In the genomic region with DNA sequence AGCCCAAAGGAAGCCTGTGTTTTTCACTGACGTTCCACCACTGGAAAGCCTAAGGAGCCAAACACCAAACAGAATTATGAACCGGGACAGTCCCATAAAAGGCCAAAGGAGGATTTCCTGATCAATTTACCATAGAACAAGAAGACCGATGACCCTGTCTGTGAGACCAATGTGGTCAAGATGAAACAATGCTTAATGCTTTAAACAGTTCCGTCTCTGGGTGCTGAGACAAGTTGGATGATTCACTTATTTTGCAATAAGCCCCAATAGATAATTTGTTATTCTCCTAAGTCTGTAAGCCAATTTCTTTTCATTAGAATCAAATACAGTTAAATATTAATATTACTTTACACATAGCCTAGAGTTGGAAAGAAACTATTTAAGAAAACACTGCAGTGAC, we compare ENCODE assay signal across 27 cellular contexts.
DNase-seq lines count a peak whose midpoint lies in the region; ATAC-seq, FAIRE-seq and TF ChIP-seq lines count a peak whose summit lies in the region.
"Had no signal": no experiment of that assay in that cellular context is flagged by ENCODE, and none has a peak within 500 bp of the region (broad histone marks: within the 10 kb centered on the region; RNA-seq: fewer than 3 reads in every experiment).

No MANE protein-coding gene starts in this region.

- CTCF ChIA-PET in T-cell (lab: Charles Lee): no interaction called here

- peak; percentile 40 for DNase-seq in AG20443 (ENCODE audit: low spot score)
- peak; percentile 76 for DNase-seq in MV-4-11 (lab: John Stamatoyannopoulos, UW)
- peak; percentile 23 to 65 for DNase-seq in cardiac fibroblast (ENCODE audit: low read depth in 2 of 2)
- DNase-seq in mesenchymal stem cell: peak; percentile 42
- DNase-seq in HK-2 (ENCODE audit: unreplicated experiment): no peak
- no peak for DNase-seq in aorta
- no peak for DNase-seq in H54 (ENCODE audit: insufficient read length, low spot score)
- no peak for DNase-seq in T-cell
- DNase-seq: activated CD4-positive, alpha-beta T cell treated with anti-CD3 and anti-CD28 coated beads, Interleukin-2, amount 10 ng/mL, durations not matched to agents 7 days and 5 days; activated CD8-positive, alpha-beta memory T cell treated with anti-CD3 and anti-CD28 coated beads, Interleukin-2, amount 10 ng/mL, durations not matched to agents 7 days and 5 days; CD4-positive, alpha-beta T cell; colonic mucosa; gastrocnemius medialis; GOT3; hippocampal formation; left ventricle myocardium superior; NCI-H187; NCI-H748 treated with DMSO at 0.1 percent for 48 hours; PC-9; SJCRH30; stimulated activated CD8-positive, alpha-beta memory T cell treated with anti-CD3 and anti-CD28 coated beads, Interleukin-4, amount 100 ng/mL, for 48 hours; upper lobe of left lung had no signal

- no peak overlapping the region for H2AFZ ChIP-seq in mesenchymal stem cell (ENCODE audit: low read depth, low read length)
- H2AFZ ChIP-seq: parathyroid adenoma, PC-9 had no signal

- H3K9me3 Mint-ChIP-seq in T-cell: no peaks in the 10 kb centered on the region
- H3K9me3 Mint-ChIP-seq: activated CD4-positive, alpha-beta T cell treated with anti-CD3 and anti-CD28 coated beads, Interleukin-2, amount 10 ng/mL, durations not matched to agents 7 days and 5 days; activated naive CD4-positive, alpha-beta T cell treated with anti-CD3 and anti-CD28 coated beads, Interleukin-2, amount 50 U/mL, for 72 hours; CD4-positive, alpha-beta T cell; nephron had no signal

- H3K4me2 ChIP-seq in mesenchymal stem cell (ENCODE audit: low read length, poor library complexity, severe bottlenecking): no peak overlapping the region
- H3K4me2 ChIP-seq: PC-9 had no signal

- TF ChIP-seq CTCF in cardiac fibroblast (IDR thresholded peaks at IDR 0.05; ENCODE audit: low read depth, low read length): no peak

- H2BK5ac ChIP-seq in mesenchymal stem cell (ENCODE audit: low read depth, low read length, poor library complexity, severe bottlenecking): no peak overlapping the region

- no peak overlapping the region for H3K9ac ChIP-seq in mesenchymal stem cell (ENCODE audit: low read length)
- H3K9ac ChIP-seq: parathyroid adenoma had no signal

- H4K91ac ChIP-seq in mesenchymal stem cell (ENCODE audit: low read length): no peak overlapping the region

- WGBS in mesenchymal stem cell: 90% methylated on average over 3 of the region's 4 CpGs
- 76 to 78% methylated on average over 4 of the region's 4 CpGs for WGBS in aorta, 2 donors

- intact Hi-C loops in aorta (cut with DNase I): no loop called here

- no peak overlapping the region for H2AK5ac ChIP-seq in mesenchymal stem cell (ENCODE audit: low read length, severe bottlenecking)

- H3K36me3 ChIP-seq in mesenchymal stem cell (ENCODE audit: control insufficient read depth in 1 of 2, insufficient read depth in 2 of 2, low read depth in 1 of 2, low read length in 2 of 2) (peaks cover 0 to 5% of the 10 kb centered on the region in 2 experiments), aorta (ENCODE audit: control insufficient read depth in 1 of 2, insufficient read depth in 2 of 2, low read length in 1 of 2) (peaks cover 0 to 2% of the 10 kb centered on the region in 2 donors)
- H3K36me3 ChIP-seq: colonic mucosa, gastrocnemius medialis, upper lobe of left lung had no signal

- H3K4ac ChIP-seq in mesenchymal stem cell (ENCODE audit: low read depth in 1 of 2, low read length in 2 of 2): no peak overlapping the region

- H3K9me3 ChIP-seq in mesenchymal stem cell (ENCODE audit: control insufficient read depth, low read length) (no peaks in the 10 kb centered on the region), aorta (ENCODE audit: control insufficient read depth, low read length) (no peaks in the 10 kb centered on the region)
- H3K9me3 ChIP-seq: colonic mucosa, gastrocnemius medialis, SJCRH30, upper lobe of left lung had no signal

- ATAC-seq in aorta (ENCODE audit: low FRiP score) (no peak), T-cell (replicated peaks in 1 of 4) (no peak)
- ATAC-seq: activated CD8-positive, alpha-beta memory T cell treated with anti-CD3 and anti-CD28 coated beads, Interleukin-2, amount 10 ng/mL, durations not matched to agents 7 days and 5 days; activated naive CD4-positive, alpha-beta T cell treated with anti-CD3 and anti-CD28 coated beads, Interleukin-2, amount 50 U/mL, for 72 hours; gastrocnemius medialis; left ventricle myocardium superior; sciatic nerve had no signal

- H3K4me3 ChIP-seq in cardiac fibroblast (replicated peaks in 1 of 2; ENCODE audit: low read depth in 2 of 2, low read length in 2 of 2) (no peak overlapping the region), mesenchymal stem cell (ENCODE audit: insufficient read depth in 1 of 2, low read depth in 1 of 2, low read length in 2 of 2) (no peak overlapping the region), aorta (ENCODE audit: low read length in 2 of 2) (no peak overlapping the region)
- H3K4me3 ChIP-seq: colonic mucosa, gastrocnemius medialis, PC-9, SJCRH30, upper lobe of left lung had no signal

- H3K18ac ChIP-seq in mesenchymal stem cell (ENCODE audit: low read depth in 1 of 2, low read length in 2 of 2): no peak overlapping the region

- H3K36me3 Mint-ChIP-seq in T-cell: peaks cover 25% of the 10 kb centered on the region
- H3K36me3 Mint-ChIP-seq: activated CD8-positive, alpha-beta memory T cell treated with anti-CD3 and anti-CD28 coated beads, Interleukin-2, amount 10 ng/mL, durations not matched to agents 7 days and 5 days; activated naive CD4-positive, alpha-beta T cell treated with anti-CD3 and anti-CD28 coated beads, Interleukin-2, amount 50 U/mL, for 72 hours had no signal

- H2BK12ac ChIP-seq in mesenchymal stem cell (ENCODE audit: low read length in 2 of 2): no peak overlapping the region

- FAIRE-seq in H54 (lab: Jason Lieb, UNC): no peak
- FAIRE-seq: GM18507 had no signal

- H3K23ac ChIP-seq in mesenchymal stem cell (ENCODE audit: low read length in 2 of 2): no peak overlapping the region

- H3K4me1 ChIP-seq in mesenchymal stem cell (ENCODE audit: control insufficient read depth, insufficient read depth, low read depth, low read length) (no peaks in the 10 kb centered on the region), aorta (ENCODE audit: control insufficient read depth in 1 of 2, insufficient read depth in 2 of 2, low read length in 2 of 2) (no peaks in the 10 kb centered on the region)
- H3K4me1 ChIP-seq: colonic mucosa, gastrocnemius medialis, parathyroid adenoma, SJCRH30, upper lobe of left lung had no signal

- no peak overlapping the region for H3K27ac Mint-ChIP-seq in T-cell
- H3K27ac Mint-ChIP-seq: activated CD4-positive, alpha-beta T cell treated with anti-CD3 and anti-CD28 coated beads, Interleukin-2, amount 10 ng/mL, durations not matched to agents 7 days and 5 days; activated CD8-positive, alpha-beta memory T cell treated with anti-CD3 and anti-CD28 coated beads, Interleukin-2, amount 10 ng/mL, durations not matched to agents 7 days and 5 days; activated naive CD4-positive, alpha-beta T cell treated with anti-CD3 and anti-CD28 coated beads, Interleukin-2, amount 50 U/mL, for 72 hours; CD4-positive, alpha-beta T cell; nephron had no signal

- H3K14ac ChIP-seq in mesenchymal stem cell (ENCODE audit: low read length in 2 of 2): no peak overlapping the region

- H3K27me3 Mint-ChIP-seq in T-cell: no peaks in the 10 kb centered on the region
- H3K27me3 Mint-ChIP-seq: activated CD4-positive, alpha-beta T cell treated with anti-CD3 and anti-CD28 coated beads, Interleukin-2, amount 10 ng/mL, durations not matched to agents 7 days and 5 days; activated CD8-positive, alpha-beta memory T cell treated with anti-CD3 and anti-CD28 coated beads, Interleukin-2, amount 10 ng/mL, durations not matched to agents 7 days and 5 days; CD4-positive, alpha-beta T cell had no signal

- H3K4me3 Mint-ChIP-seq in T-cell: no peak overlapping the region
- H3K4me3 Mint-ChIP-seq: activated CD4-positive, alpha-beta T cell treated with anti-CD3 and anti-CD28 coated beads, Interleukin-2, amount 10 ng/mL, durations not matched to agents 7 days and 5 days; activated CD8-positive, alpha-beta memory T cell treated with anti-CD3 and anti-CD28 coated beads, Interleukin-2, amount 10 ng/mL, durations not matched to agents 7 days and 5 days; CD4-positive, alpha-beta T cell; nephron had no signal

- H3K4me1 Mint-ChIP-seq in T-cell: no peaks in the 10 kb centered on the region
- H3K4me1 Mint-ChIP-seq: activated CD4-positive, alpha-beta T cell treated with anti-CD3 and anti-CD28 coated beads, Interleukin-2, amount 10 ng/mL, durations not matched to agents 7 days and 5 days; activated CD8-positive, alpha-beta memory T cell treated with anti-CD3 and anti-CD28 coated beads, Interleukin-2, amount 10 ng/mL, durations not matched to agents 7 days and 5 days; nephron had no signal

- no peak overlapping the region for H4K8ac ChIP-seq in mesenchymal stem cell (ENCODE audit: low read length)

- no peak for TF ChIP-seq POLR2A in H54 (IDR thresholded peaks at IDR 0.05; ENCODE audit: low read depth, low read length)

- H3K79me1 ChIP-seq in mesenchymal stem cell (replicated peaks; ENCODE audit: low read length, poor library complexity, severe bottlenecking): peaks cover 3% of the 10 kb centered on the region

- no peak overlapping the region for H2BK120ac ChIP-seq in mesenchymal stem cell (ENCODE audit: low read depth, low read length)

- POLR2A ChIA-PET in T-cell (lab: Charles Lee): no interaction called here

- H2BK15ac ChIP-seq in mesenchymal stem cell (ENCODE audit: low read depth, poor library complexity, severe bottlenecking): no peak overlapping the region

- no peak overlapping the region for H3K27ac ChIP-seq in mesenchymal stem cell (ENCODE audit: low read length, poor library complexity, severe bottlenecking)
- no peak overlapping the region for H3K27ac ChIP-seq in aorta (ENCODE audit: low read depth in 1 of 2, low read length in 2 of 2)
- H3K27ac ChIP-seq: colonic mucosa, gastrocnemius medialis, parathyroid adenoma, PC-9, SJCRH30, upper lobe of left lung had no signal

- H3K27me3 ChIP-seq in mesenchymal stem cell (ENCODE audit: control insufficient read depth in 1 of 2, insufficient read depth in 1 of 2, low read length in 2 of 2) (no peaks in the 10 kb centered on the region), aorta (ENCODE audit: control insufficient read depth in 1 of 2, insufficient read depth in 2 of 2, low read length in 1 of 2) (no peaks in the 10 kb centered on the region)
- H3K27me3 ChIP-seq: colonic mucosa, gastrocnemius medialis, SJCRH30, upper lobe of left lung had no signal

Comparison
In these comparisons a context has a peak if more than half of its experiments do, and no peak if none do; other contexts are left out.
1. DNase-seq: peak in AG20443 (single experiment), MV-4-11 (single experiment), cardiac fibroblast (2 of 2) and mesenchymal stem cell (single experiment); none in HK-2 (single experiment), aorta (0 of 2), H54 (single experiment) and T-cell (0 of 34).